ENCODE assay signal across 9 cellular contexts in the genomic region with DNA sequence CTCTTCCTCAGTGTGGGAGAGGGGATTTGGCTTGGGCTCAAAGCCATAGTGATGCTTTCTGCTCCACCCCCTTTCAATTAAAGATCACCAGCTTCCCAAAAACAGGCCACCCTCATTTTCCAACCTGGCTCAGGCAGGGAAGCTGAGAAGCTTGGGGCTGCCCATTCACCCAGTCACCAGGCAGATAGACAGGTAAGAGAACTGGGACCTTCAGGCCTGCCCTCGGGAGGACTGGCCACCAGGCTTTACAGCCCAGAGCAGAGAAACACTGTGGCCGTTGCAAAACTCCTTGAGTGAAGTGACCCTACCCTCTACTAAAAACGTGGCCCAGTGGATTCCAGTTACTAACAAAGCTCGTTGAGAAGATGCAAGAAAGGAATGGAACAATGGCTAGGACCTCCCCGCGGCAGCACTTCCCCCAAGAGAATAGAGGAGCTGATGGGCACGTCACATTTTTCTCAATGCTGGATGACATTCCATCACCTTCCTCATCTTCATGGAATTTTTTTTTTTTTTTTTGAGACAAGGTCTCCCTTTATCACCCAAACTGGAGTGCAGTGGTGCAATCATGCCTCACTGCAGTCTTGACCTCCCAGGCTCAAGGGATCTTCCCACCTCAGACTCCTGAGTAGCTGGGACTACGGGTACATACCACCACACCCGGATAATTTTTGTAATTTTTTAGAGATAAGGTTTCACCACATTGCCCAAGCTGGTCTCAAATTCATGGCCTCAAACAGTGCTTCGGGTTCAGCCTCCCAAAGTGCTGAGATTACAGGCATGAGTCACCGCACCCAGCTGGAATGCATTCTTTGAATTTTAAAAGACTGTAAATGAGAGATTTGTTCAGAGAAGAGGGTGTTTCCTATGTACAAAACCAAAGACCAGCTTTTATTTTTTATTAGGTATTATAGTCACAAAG. TPM values are rescaled to one million over a fixed set of nuclear protein-coding genes. Genes with fewer than 3 reads are reported as not detected.
DNase-seq lines count a peak whose midpoint lies in the region; ATAC-seq and TF ChIP-seq lines count a peak whose summit lies in the region.
"Had no signal": no experiment of that assay in that cellular context is flagged by ENCODE, and none has a peak within 500 bp of the region (broad histone marks: within the 10 kb centered on the region; RNA-seq: fewer than 3 reads in every experiment).

No MANE protein-coding gene starts in this region.

- no peak overlapping the region for H3K4me3 ChIP-seq in epithelial cell of proximal tubule (ENCODE audit: low read depth, low read length)

- DNase-seq in ELR (ENCODE audit: low read depth) (peak; percentile 90), NCI-H69 (lab: John Stamatoyannopoulos, UW) (peak; percentile 67), epithelial cell of proximal tubule (ENCODE audit: low read depth) (peak; percentile 97), non-pigmented ciliary epithelial cell (ENCODE audit: low read depth) (peak; percentile 95), NCI-H524 treated with DMSO at 0.1 percent for 48 hours (lab: John Stamatoyannopoulos, UW) (no peak)
- no peak for DNase-seq in activated effector memory CD4-positive, alpha-beta T cell treated with Interleukin-2 at 50 U/mL for 16 hours
- DNase-seq: activated CD4-positive, alpha-beta T cell treated with anti-CD3 and anti-CD28 coated beads, Interleukin-2, amount 50 U/mL, for 1 hour had no signal

- ATAC-seq in HG03432 (IDR thresholded peaks at IDR 0.05; ENCODE audit: unreplicated experiment) (no peak), HG03097 (IDR thresholded peaks at IDR 0.05; ENCODE audit: low FRiP score, unreplicated experiment) (no peak)

- no peak for TF ChIP-seq CTCF in epithelial cell of proximal tubule (conservative IDR thresholded peaks at IDR 0.05; ENCODE audit: low read depth, low read length)

RNA-seq across cellular contexts. Expression of gene LIPC, which starts 37.9 kb away (rescaled TPM):
- 1.1 and 12.9 TPM in 2 replicates for total RNA-seq in epithelial cell of proximal tubule

Comparison
In these comparisons a context has a peak if more than half of its experiments do, and no peak if none do; other contexts are left out.
1. DNase-seq: peak in ELR (single experiment), NCI-H69 (single experiment), epithelial cell of proximal tubule (single experiment) and non-pigmented ciliary epithelial cell (single experiment); none in activated effector memory CD4-positive, alpha-beta T cell treated with Interleukin-2 at 50 U/mL for 16 hours (single experiment) and NCI-H524 treated with DMSO at 0.1 percent for 48 hours (single experiment).